ENCODE assay signal across 13 cellular contexts in the genomic region with DNA sequence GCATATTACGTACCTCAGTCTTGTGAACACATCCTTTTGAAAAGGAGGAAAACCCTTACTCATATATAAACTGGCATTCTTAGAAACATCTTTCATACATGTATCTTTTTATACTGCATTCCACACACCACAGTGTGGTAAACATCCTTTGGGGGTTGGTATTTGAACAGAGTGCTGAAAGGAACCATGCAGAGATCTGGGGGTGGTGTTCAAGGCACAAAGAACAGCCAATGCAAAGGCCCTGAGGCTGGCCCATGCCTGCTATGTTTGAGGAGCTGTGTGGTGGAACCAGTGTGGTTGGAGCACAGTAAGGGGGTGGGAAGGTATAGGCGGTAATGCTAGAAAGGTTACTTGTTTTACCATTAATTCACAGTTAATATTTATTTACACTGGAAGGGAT. TPM values are rescaled to one million over a fixed set of nuclear protein-coding genes. Genes with fewer than 3 reads are reported as not detected.
DNase-seq lines count a peak whose midpoint lies in the region; ATAC-seq and FAIRE-seq lines count a peak whose summit lies in the region.
"Had no signal": no experiment of that assay in that cellular context is flagged by ENCODE, and none has a peak within 500 bp of the region (broad histone marks: within the 10 kb centered on the region; RNA-seq: fewer than 3 reads in every experiment).

No MANE protein-coding gene starts in this region.

- peaks cover 30% of the 10 kb centered on the region for H3K4me1 Mint-ChIP-seq in activated T-helper 17 cell treated with anti-CD3 and anti-CD28 coated beads, Interleukin-2, amount 50 U/mL, for 72 hours
- H3K4me1 Mint-ChIP-seq in memory B cell = peaks cover 23% of the 10 kb centered on the region

- no peaks in the 10 kb centered on the region for H3K9me3 ChIP-seq in BLaER1

- H4K20me1 ChIP-seq in BLaER1 = peaks cover 57% of the 10 kb centered on the region

- peaks cover 95% of the 10 kb centered on the region for H3K36me3 Mint-ChIP-seq in activated T-helper 17 cell treated with anti-CD3 and anti-CD28 coated beads, Interleukin-2, amount 50 U/mL, for 72 hours (ENCODE audit: low read depth)
- peaks cover 7% of the 10 kb centered on the region for H3K36me3 Mint-ChIP-seq in memory B cell

- H3K4me3 ChIP-seq in BLaER1 = peak overlapping the region; percentile 77; the same call in 1 of the 2 replicates

- FAIRE-seq in GM18507 (lab: Jason Lieb, UNC) = peak; percentile 66

- H3K27ac Mint-ChIP-seq in activated T-helper 17 cell treated with anti-CD3 and anti-CD28 coated beads, Interleukin-2, amount 50 U/mL, for 72 hours = peak overlapping the region; percentile 94
- H3K27ac Mint-ChIP-seq in memory B cell = no peak overlapping the region

- H3K4me2 ChIP-seq in BLaER1 = peak overlapping the region; percentile 85

- peak; percentile 7 for ATAC-seq in activated T-helper 17 cell treated with anti-CD3 and anti-CD28 coated beads, Interleukin-2, amount 50 U/mL, for 72 hours (replicated peaks)
- ATAC-seq in memory B cell (ENCODE audit: low read depth) (no peak), GM21576 (IDR thresholded peaks at IDR 0.05; ENCODE audit: unreplicated experiment) (no peak), GM21619 (IDR thresholded peaks at IDR 0.05; ENCODE audit: unreplicated experiment) (no peak)
- ATAC-seq: left ventricle myocardium superior had no signal

- no peaks in the 10 kb centered on the region for H3K9me3 Mint-ChIP-seq in activated T-helper 17 cell treated with anti-CD3 and anti-CD28 coated beads, Interleukin-2, amount 50 U/mL, for 72 hours
- no peaks in the 10 kb centered on the region for H3K9me3 Mint-ChIP-seq in memory B cell

- peaks cover 54% of the 10 kb centered on the region for H3K27me3 ChIP-seq in BLaER1
- H3K27me3 ChIP-seq: upper lobe of left lung had no signal

- no peak overlapping the region for H3K9ac ChIP-seq in BLaER1

- peaks cover 33% of the 10 kb centered on the region for H3K4me1 ChIP-seq in BLaER1

- peak overlapping the region; percentile 96 for H3K4me3 Mint-ChIP-seq in activated T-helper 17 cell treated with anti-CD3 and anti-CD28 coated beads, Interleukin-2, amount 50 U/mL, for 72 hours
- peak overlapping the region; percentile 29 for H3K4me3 Mint-ChIP-seq in memory B cell

- no peak overlapping the region for H3K27ac ChIP-seq in BLaER1
- H3K27ac ChIP-seq: upper lobe of left lung had no signal

- DNase-seq in GM18507 (ENCODE audit: extremely low spot score, insufficient read length, low read depth) (no peak), memory B cell (ENCODE audit: low spot score in 2 of 2) (no peak), NCI-H82 treated with DMSO at 0.1 percent for 48 hours (lab: John Stamatoyannopoulos, UW; ENCODE audit: unreplicated experiment) (no peak), H4 (ENCODE audit: low spot score) (no peak)
- DNase-seq: cortex of kidney, left ventricle myocardium superior, NCI-H187, retina, upper lobe of left lung had no signal

- no peaks in the 10 kb centered on the region for H3K27me3 Mint-ChIP-seq in activated T-helper 17 cell treated with anti-CD3 and anti-CD28 coated beads, Interleukin-2, amount 50 U/mL, for 72 hours
- H3K27me3 Mint-ChIP-seq in memory B cell = no peaks in the 10 kb centered on the region

- peaks cover 13% of the 10 kb centered on the region for H3K36me3 ChIP-seq in BLaER1
- H3K36me3 ChIP-seq: upper lobe of left lung had no signal

RNA-seq across cellular contexts. Expression of a gene that starts 2.0 kb away (rescaled TPM):
- 10 to 100 TPM; 77.8 to 95.9 TPM for total RNA-seq in activated T-helper 17 cell treated with anti-CD3 and anti-CD28 coated beads, Interleukin-2, amount 50 U/mL, for 72 hours
- 26.2 and 30.4 TPM in 2 replicates for total RNA-seq in H4 (2014; rRNA removed; shearing (Covaris generic))

RNA-seq across cellular contexts. Expression of a gene that starts 10.6 kb away (rescaled TPM):
- 100 to 1,000 TPM; 127 to 156 TPM for total RNA-seq in activated T-helper 17 cell treated with anti-CD3 and anti-CD28 coated beads, Interleukin-2, amount 50 U/mL, for 72 hours
- 225 and 248 TPM in 2 replicates for total RNA-seq in H4 (2014; rRNA removed; shearing (Covaris generic))

RNA-seq across cellular contexts. Expression of a gene that starts 18.6 kb away (rescaled TPM):
- 1 to 10 TPM; 3.2 to 7.6 TPM for total RNA-seq in activated T-helper 17 cell treated with anti-CD3 and anti-CD28 coated beads, Interleukin-2, amount 50 U/mL, for 72 hours
- not detected in 2 replicates for total RNA-seq in H4 (2014; rRNA removed; shearing (Covaris generic))

RNA-seq across cellular contexts. Expression of a gene that starts 28.7 kb away (rescaled TPM):
- 1 to 10 TPM; 1.0 to 4.3 TPM for total RNA-seq in activated T-helper 17 cell treated with anti-CD3 and anti-CD28 coated beads, Interleukin-2, amount 50 U/mL, for 72 hours
- not detected in 2 replicates for total RNA-seq in H4 (2014; rRNA removed; shearing (Covaris generic))
